Comparison of ENCODE assay signal across 1 cellular context in genomic region chr14:23055147-23055550, GRCh38.
TF ChIP-seq lines count a peak whose summit lies in the region.

No MANE protein-coding gene starts in this region.

TF ChIP-seq in HepG2, 621 proteins besides CTCF, POLR2A, EP300 and RAD21:
- TF ChIP-seq, protein P1, sequence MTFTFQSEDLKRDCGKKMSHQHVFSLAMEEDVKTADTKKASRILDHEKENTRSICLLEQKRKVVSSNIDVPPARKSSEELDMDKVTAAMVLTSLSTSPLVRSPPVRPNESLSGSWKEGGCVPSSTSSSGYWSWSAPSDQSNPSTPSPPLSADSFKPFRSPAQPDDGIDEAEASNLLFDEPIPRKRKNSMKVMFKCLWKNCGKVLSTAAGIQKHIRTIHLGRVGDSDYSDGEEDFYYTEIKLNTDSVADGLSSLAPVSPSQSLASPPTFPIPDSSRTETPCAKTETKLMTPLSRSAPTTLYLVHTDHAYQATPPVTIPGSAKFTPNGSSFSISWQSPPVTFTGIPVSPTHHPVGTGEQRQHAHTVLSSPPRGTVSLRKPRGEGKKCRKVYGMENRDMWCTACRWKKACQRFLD (CRISPR knock-in tag; IDR thresholded peaks at IDR 0.05; ENCODE audit: borderline replicate concordance): 0 out of 2 replicates have a peak, but pooled peaks have one; percentile 58
- TF ChIP-seq HOXD1 (CRISPR knock-in tag; IDR thresholded peaks at IDR 0.05): 0 out of 2 replicates have a peak, but pooled peaks have one; percentile 55
- peak; percentile 29; the same call in 1 of the 2 replicates for TF ChIP-seq ZNF225 (CRISPR knock-in tag; IDR thresholded peaks at IDR 0.05)
- TF ChIP-seq BORCS8-MEF2B (CRISPR knock-in tag; IDR thresholded peaks at IDR 0.05): peak; percentile 14; the same call in 1 of the 2 replicates
- peak; percentile 54; the same call in 1 of the 2 replicates for TF ChIP-seq ZNF724P (CRISPR knock-in tag; IDR thresholded peaks at IDR 0.05; ENCODE audit: borderline replicate concordance)
- TF ChIP-seq ATF7-NPFF (CRISPR knock-in tag; IDR thresholded peaks at IDR 0.05; ENCODE audit: low read depth): 0 out of 2 replicates have a peak, but pooled peaks have one; percentile 45
- TF ChIP-seq ZC3H4 (CRISPR knock-in tag; IDR thresholded peaks at IDR 0.05; ENCODE audit: borderline replicate concordance): no peak
- 0 out of 2 replicates have a peak, but pooled peaks have one; percentile 11 for TF ChIP-seq CHCHD3 (CRISPR knock-in tag; IDR thresholded peaks at IDR 0.05)
- TF ChIP-seq REPIN1 (CRISPR knock-in tag; IDR thresholded peaks at IDR 0.05; ENCODE audit: borderline replicate concordance, low read depth): 0 out of 2 replicates have a peak, but pooled peaks have one; percentile 18
- TF ChIP-seq SOX5 (CRISPR knock-in tag; IDR thresholded peaks at IDR 0.05; ENCODE audit: borderline replicate concordance): no peak
- 0 out of 2 replicates have a peak, but pooled peaks have one; percentile 12 for TF ChIP-seq SMAD1 (CRISPR knock-in tag; IDR thresholded peaks at IDR 0.05; ENCODE audit: borderline replicate concordance, low read depth)
- peak; percentile 38; the same call in 1 of the 2 replicates for TF ChIP-seq ZFX (CRISPR knock-in tag; IDR thresholded peaks at IDR 0.05; ENCODE audit: low read depth)
- no peak for TF ChIP-seq ETV6 (CRISPR knock-in tag; conservative IDR thresholded peaks at IDR 0.05)
- no peak for TF ChIP-seq BCL3 (CRISPR knock-in tag; IDR thresholded peaks at IDR 0.05)
